Comparison of ENCODE assay signal across 11 cellular contexts in the genomic region with DNA sequence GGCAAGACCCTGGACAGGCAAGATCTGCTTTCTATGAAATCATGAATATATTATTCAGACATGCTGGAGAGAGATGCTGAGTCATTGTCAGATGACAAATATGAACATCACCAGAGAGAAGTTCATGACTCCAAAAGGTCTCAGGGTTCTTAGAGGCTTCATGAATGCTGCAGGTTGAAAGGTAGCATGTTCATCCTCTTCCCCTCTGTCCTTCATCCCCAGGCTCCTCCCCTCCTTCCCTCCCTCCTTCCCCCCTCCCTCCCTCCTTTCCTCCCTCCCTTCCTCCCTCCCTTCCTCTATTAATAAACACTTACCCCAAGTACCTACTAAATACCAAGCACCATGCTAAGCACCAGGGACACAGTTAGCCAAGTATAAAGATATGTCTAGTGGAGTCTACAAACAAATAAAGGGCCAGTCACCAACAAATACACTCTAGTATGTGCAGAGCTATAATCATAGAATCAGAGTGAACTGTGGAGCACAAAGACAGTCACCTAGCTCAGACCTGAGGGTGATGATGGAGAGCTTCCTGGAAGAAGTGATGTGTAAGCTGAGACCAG. TPM values are rescaled to one million over a fixed set of nuclear protein-coding genes. Genes with fewer than 3 reads are reported as not detected.
DNase-seq lines count a peak whose midpoint lies in the region; ATAC-seq and TF ChIP-seq lines count a peak whose summit lies in the region.
"Had no signal": no experiment of that assay in that cellular context is flagged by ENCODE, and none has a peak within 500 bp of the region (broad histone marks: within the 10 kb centered on the region; RNA-seq: fewer than 3 reads in every experiment).

No MANE protein-coding gene starts in this region.

- no peak overlapping the region for H3K9ac ChIP-seq in SK-N-MC (ENCODE audit: insufficient read length)

- no peaks in the 10 kb centered on the region for H3K9me3 ChIP-seq in SK-N-MC (ENCODE audit: low read depth, low read length)

- no peak for TF ChIP-seq CTCF in fibroblast of pulmonary artery (IDR thresholded peaks at IDR 0.05; ENCODE audit: low read length, missing control alignments)

- no peak overlapping the region for H3K27ac ChIP-seq in SK-N-MC

- no peak for ATAC-seq in HG03139 (IDR thresholded peaks at IDR 0.05; ENCODE audit: unreplicated experiment)

- H3K4me3 ChIP-seq in SK-N-MC (no peak overlapping the region), fibroblast of pulmonary artery (replicated peaks; ENCODE audit: low read depth, low read length) (no peak overlapping the region)

- no peaks in the 10 kb centered on the region for H3K36me3 ChIP-seq in SK-N-MC (ENCODE audit: insufficient read depth, low read length)

- CTCF ChIA-PET in HEK293T (lab: Yijun Ruan, JAX) = interaction anchor here (0.7 kb wide), 1 partner anchor 618 kb away, joined by 3 read pairs; no protein-coding TSS in a partner anchor

- peak; percentile 44 for DNase-seq in A172 (ENCODE audit: low spot score)
- peak; percentile 91 for DNase-seq in ELR (ENCODE audit: low read depth)
- DNase-seq in SK-N-MC (ENCODE audit: low read depth, low spot score) = peak; percentile 22
- DNase-seq in fibroblast of pulmonary artery (ENCODE audit: low read depth) = peak; percentile 53
- no peak for DNase-seq in epidermal melanocyte (ENCODE audit: insufficient read length, low spot score)
- no peak for DNase-seq in HEK293T (ENCODE audit: extremely low spot score)
- DNase-seq in UCSD-AML1 (lab: John Stamatoyannopoulos, UW; ENCODE audit: unreplicated experiment) = no peak
- DNase-seq: CD4-positive, alpha-beta memory T cell; NCI-H2227 treated with DMSO at 0.1 percent for 48 hours; retina had no signal

- POLR2A ChIA-PET in HEK293T (lab: Yijun Ruan, JAX) = no interaction called here

TF ChIP-seq in HEK293T, 16 proteins besides CTCF, POLR2A, EP300 and RAD21:
- TF ChIP-seq FOXK2 (IDR thresholded peaks at IDR 0.05) = no peak
- TF ChIP-seq CTBP1 (IDR thresholded peaks at IDR 0.05; ENCODE audit: borderline replicate concordance) = no peak
- TF ChIP-seq FOXM1 (IDR thresholded peaks at IDR 0.05; ENCODE audit: borderline replicate concordance) = no peak
- TF ChIP-seq ELF4 (IDR thresholded peaks at IDR 0.05) = no peak
- TF ChIP-seq ZNF384 (IDR thresholded peaks at IDR 0.05) = no peak
- no peak for TF ChIP-seq L3MBTL2 (conservative IDR thresholded peaks at IDR 0.05)
- no peak for TF ChIP-seq SUZ12 (IDR thresholded peaks at IDR 0.05)
- no peak for TF ChIP-seq BHLHE40 (IDR thresholded peaks at IDR 0.05; ENCODE audit: borderline replicate concordance)
- TF ChIP-seq LEF1 (IDR thresholded peaks at IDR 0.05; ENCODE audit: borderline replicate concordance) = no peak
- TF ChIP-seq ARNT (IDR thresholded peaks at IDR 0.05) = no peak
- TF ChIP-seq PKNOX1 (IDR thresholded peaks at IDR 0.05) = no peak
- no peak for TF ChIP-seq FOXA1 (IDR thresholded peaks at IDR 0.05)
- no peak for TF ChIP-seq SP1 (IDR thresholded peaks at IDR 0.05)
- TF ChIP-seq TARDBP (IDR thresholded peaks at IDR 0.05) = no peak
- no peak for TF ChIP-seq NFRKB (IDR thresholded peaks at IDR 0.05)
- no peak for TF ChIP-seq HDGF (IDR thresholded peaks at IDR 0.05; ENCODE audit: borderline replicate concordance)

RNA-seq across cellular contexts. Expression of gene RPH3A, which starts 46.2 kb away (rescaled TPM):
- not detected in 2 replicates for total RNA-seq in A172 (2014; rRNA removed; shearing (Covaris generic))
- total RNA-seq: CD4-positive, alpha-beta memory T cell had no signal

Comparison
In these comparisons a context has a peak if more than half of its experiments do, and no peak if none do; other contexts are left out.
1. DNase-seq: peak in A172 (single experiment), ELR (single experiment), SK-N-MC (single experiment) and fibroblast of pulmonary artery (single experiment); none in epidermal melanocyte (single experiment), HEK293T (single experiment) and UCSD-AML1 (single experiment).